ENCODE assay signal across 9 cellular contexts in the genomic region with DNA sequence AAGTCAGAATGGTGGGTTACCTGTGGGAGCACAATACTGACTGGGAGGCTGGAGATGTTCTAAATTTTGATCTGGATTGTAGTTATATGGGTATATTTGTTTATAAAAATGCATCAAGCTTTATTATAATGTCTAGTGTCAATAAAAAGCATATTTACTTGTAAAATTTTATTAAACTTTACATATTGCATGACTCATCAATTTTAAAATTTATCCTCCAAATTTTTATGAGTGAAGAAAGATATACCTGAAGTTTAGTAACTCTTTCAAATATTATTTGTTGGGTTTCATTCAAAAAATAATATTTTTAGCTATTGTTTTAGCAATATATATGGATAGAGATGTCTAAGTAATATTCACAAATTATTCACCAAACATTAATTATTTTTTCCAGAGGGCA.
"Had no signal": no experiment of that assay in that cellular context is flagged by ENCODE, and none has a peak within 500 bp of the region (broad histone marks: within the 10 kb centered on the region; RNA-seq: fewer than 3 reads in every experiment).

No MANE protein-coding gene starts in this region.

- DNase-seq: H9, HCEC 1CT, Karpas-422, KBM-7 had no signal

- FAIRE-seq: H1, H54, HTR-8/SVneo had no signal

- H3K9ac ChIP-seq: KMS-11 had no signal

- ATAC-seq: GM23338 had no signal

- H3K27ac ChIP-seq: KMS-11 had no signal

- H2AFZ ChIP-seq: GM23338 had no signal

- H3K4me2 ChIP-seq: GM23338, KMS-11 had no signal

- H3K4me3 ChIP-seq: GM23338 had no signal
